In genomic region chr1:5967351-5968160, GRCh38 we compare ENCODE assay signal across 21 cellular contexts. TPM values are rescaled to one million over a fixed set of nuclear protein-coding genes. Genes with fewer than 3 reads are reported as not detected.
DNase-seq lines count a peak whose midpoint lies in the region; ATAC-seq and TF ChIP-seq lines count a peak whose summit lies in the region.
"Had no signal": no experiment of that assay in that cellular context is flagged by ENCODE, and none has a peak within 500 bp of the region (broad histone marks: within the 10 kb centered on the region; RNA-seq: fewer than 3 reads in every experiment).

No MANE protein-coding gene starts in this region.

- TF ChIP-seq CTCF in SK-N-SH (IDR thresholded peaks at IDR 0.05) (no peak), upper lobe of left lung (IDR thresholded peaks at IDR 0.05) (no peak), WERI-Rb-1 (IDR thresholded peaks at IDR 0.05; ENCODE audit: low read depth, low read length) (no peak)

- H3K4me2 ChIP-seq in SK-N-SH (no peak overlapping the region), trophoblast cell (ENCODE audit: low read length) (no peak overlapping the region)
- H3K4me2 ChIP-seq: GM23338, KMS-11 had no signal

- H3K4me3 ChIP-seq in SK-N-SH (ENCODE audit: low read depth in 2 of 2, low read length in 1 of 2) (no peak overlapping the region), trophoblast cell (ENCODE audit: low read depth, low read length) (peak overlapping the region; percentile 7), upper lobe of left lung (no peak overlapping the region), WERI-Rb-1 (ENCODE audit: low read depth, low read length) (no peak overlapping the region)
- H3K4me3 ChIP-seq: cardiac muscle cell, GM23338, SJSA1, stomach had no signal

- H3K9ac ChIP-seq in SK-N-SH = no peak overlapping the region
- no peak overlapping the region for H3K9ac ChIP-seq in trophoblast cell (ENCODE audit: low read length)
- H3K9ac ChIP-seq: KMS-11 had no signal

- H4K20me1 ChIP-seq in SK-N-SH (ENCODE audit: insufficient read depth) = no peaks in the 10 kb centered on the region

- no peak overlapping the region for H3K23ac ChIP-seq in trophoblast cell (ENCODE audit: low read length)

- H3K4me1 ChIP-seq in SK-N-SH (ENCODE audit: control insufficient read depth in 1 of 2, insufficient read depth in 2 of 2, low read depth in 1 of 2, low read length in 1 of 2) (peaks cover 0 to 51% of the 10 kb centered on the region in 2 experiments; a peak in 2 of 4 replicates), trophoblast cell (ENCODE audit: control insufficient read depth in 1 of 2, insufficient read depth in 2 of 2, low read length in 2 of 2) (no peaks in the 10 kb centered on the region), upper lobe of left lung (no peaks in the 10 kb centered on the region)
- H3K4me1 ChIP-seq: SJSA1 had no signal

- H4K8ac ChIP-seq in trophoblast cell (ENCODE audit: low read depth, low read length) = no peak overlapping the region

- H3K9me3 ChIP-seq in SK-N-SH (no peaks in the 10 kb centered on the region), trophoblast cell (ENCODE audit: insufficient read depth, low read depth, low read length) (peaks cover 1% of the 10 kb centered on the region), upper lobe of left lung (no peaks in the 10 kb centered on the region), WERI-Rb-1 (ENCODE audit: severe bottlenecking) (no peaks in the 10 kb centered on the region)
- H3K9me3 ChIP-seq: SJSA1, stomach had no signal

- intact Hi-C loops in left cardiac atrium (cut with DNase I) = no loop called here

- H3K4ac ChIP-seq in trophoblast cell (ENCODE audit: low read depth, low read length) = no peak overlapping the region

- TF ChIP-seq RAD21 in SK-N-SH (IDR thresholded peaks at IDR 0.05; ENCODE audit: low read length) = no peak

- WGBS in SK-N-SH (ENCODE audit: low lambda C conversion rate) = 84% methylated on average over 9 of the region's 23 CpGs
- no CpG with 5 or more reads among the region's 23 CpGs for WGBS in trophoblast cell (ENCODE audit: extremely low coverage, insufficient coverage, insufficient read length)
- WGBS in upper lobe of left lung, 2 donors = 92 to 93% methylated on average over 17 to 23 of the region's 23 CpGs

- H3K18ac ChIP-seq in trophoblast cell (ENCODE audit: low read length) = no peak overlapping the region

- ATAC-seq in SK-N-SH treated with all-trans-retinoic acid at 6 μM for 48 hours (no peak), left cardiac atrium (peak; percentile 79 to 95), upper lobe of left lung (ENCODE audit: low FRiP score in 2 of 2) (peak; percentile 18 to 54)
- ATAC-seq: activated CD4-positive, alpha-beta T cell treated with anti-CD3 and anti-CD28 coated beads for 36 hours; activated T-cell treated with anti-CD3 and anti-CD28 coated beads, Interleukin-2, amount 50 U/mL, for 72 hours; Panc1 had no signal

- no peak overlapping the region for H4K12ac ChIP-seq in trophoblast cell (ENCODE audit: low read depth, low read length)

- H3K14ac ChIP-seq in trophoblast cell (ENCODE audit: low read length) = no peak overlapping the region

- DNase-seq in SK-N-SH (peak; percentile 53), left cardiac atrium (peak; percentile 68), trophoblast cell (no peak), upper lobe of left lung (no peak), HK-2 (ENCODE audit: unreplicated experiment) (no peak), WERI-Rb-1 (no peak)
- DNase-seq in activated CD4-positive, alpha-beta T cell treated with anti-CD3 and anti-CD28 coated beads, Interleukin-2, amount 50 U/mL, for 1 hour = no peak
- DNase-seq: activated CD4-positive, alpha-beta T cell treated with anti-CD3 and anti-CD28 coated beads for 36 hours; activated naive CD4-positive, alpha-beta T cell treated with anti-CD3 and anti-CD28 coated beads, Interleukin-2, amount 10 ng/mL, durations not matched to agents 7 days and 5 days; activated T-cell treated with anti-CD3 and anti-CD28 coated beads, Interleukin-2, amount 50 U/mL, for 72 hours; DMS79; naive B cell; NCI-H1436 treated with DMSO at 0.1 percent for 48 hours; NCI-H510A treated with DMSO at 0.1 percent for 48 hours; stomach had no signal

- H3K27me3 ChIP-seq in SK-N-SH (ENCODE audit: insufficient read depth) (no peaks in the 10 kb centered on the region), trophoblast cell (ENCODE audit: insufficient read depth, low read length) (no peaks in the 10 kb centered on the region), upper lobe of left lung (no peaks in the 10 kb centered on the region), WERI-Rb-1 (ENCODE audit: insufficient read depth, low read depth, severe bottlenecking) (no peaks in the 10 kb centered on the region)
- H3K27me3 ChIP-seq: cardiac muscle cell, SJSA1, stomach had no signal

- no peak for TF ChIP-seq POLR2A in upper lobe of left lung (IDR thresholded peaks at IDR 0.05)

- no peaks in the 10 kb centered on the region for H3F3A ChIP-seq in SK-N-SH (replicated peaks; ENCODE audit: insufficient read depth)

- no peak overlapping the region for H2AK5ac ChIP-seq in trophoblast cell (ENCODE audit: low read length)

- no peak overlapping the region for H2BK12ac ChIP-seq in trophoblast cell (ENCODE audit: low read length)

- H3K27ac ChIP-seq in SK-N-SH (ENCODE audit: low read depth in 2 of 2, low read length in 1 of 2) (peak overlapping the region in 1 of 2 experiments; percentile 74; a peak in 2 of 4 replicates), trophoblast cell (ENCODE audit: low read depth, low read length) (no peak overlapping the region), upper lobe of left lung (peak overlapping the region in 1 of 4 donors; percentile 35), WERI-Rb-1 (no peak overlapping the region)
- H3K27ac ChIP-seq: cardiac muscle cell, KMS-11, SJSA1, stomach had no signal

- H2BK120ac ChIP-seq in trophoblast cell (ENCODE audit: insufficient read depth, low read length, poor library complexity) = no peak overlapping the region

- H3K79me2 ChIP-seq in SK-N-SH (ENCODE audit: insufficient read depth) = no peaks in the 10 kb centered on the region
- no peaks in the 10 kb centered on the region for H3K79me2 ChIP-seq in trophoblast cell (ENCODE audit: control insufficient read depth, insufficient read depth, low read length, poor library complexity)

- POLR2A ChIA-PET in SK-N-SH (lab: Yijun Ruan, JAX) = no interaction called here

- H3K36me3 ChIP-seq in SK-N-SH (replicated peaks in 1 of 2; ENCODE audit: control insufficient read depth in 1 of 2, insufficient read depth in 2 of 2, low read length in 1 of 2) (peaks cover 0 to 3% of the 10 kb centered on the region in 2 experiments), trophoblast cell (ENCODE audit: control insufficient read depth in 1 of 2, insufficient read depth in 2 of 2, low read length in 2 of 2) (no peaks in the 10 kb centered on the region), upper lobe of left lung (peaks cover 4 to 46% (median 22%) of the 10 kb centered on the region in 4 donors), WERI-Rb-1 (peaks cover 25% of the 10 kb centered on the region)

- CTCF ChIA-PET in SK-N-SH (lab: Yijun Ruan, JAX) = interaction anchor here (1.0 to 2.6 kb wide), 9 partner anchors 8 to 1315 kb away, joined by 3 to 14 read pairs (median 4); no protein-coding TSS in a partner anchor

- H3K9me2 ChIP-seq in SK-N-SH = no peaks in the 10 kb centered on the region

- H4K91ac ChIP-seq in trophoblast cell (ENCODE audit: low read depth, low read length) = no peak overlapping the region

- no peaks in the 10 kb centered on the region for H3K79me1 ChIP-seq in trophoblast cell (ENCODE audit: low read length)

- TF ChIP-seq EP300 in SK-N-SH (IDR thresholded peaks at IDR 0.05; ENCODE audit: borderline replicate concordance in 1 of 2, low read depth in 1 of 2, low read length in 1 of 2) (no peak), upper lobe of left lung (IDR thresholded peaks at IDR 0.05) (no peak)

- no peak overlapping the region for H2BK5ac ChIP-seq in trophoblast cell (ENCODE audit: low read depth, low read length, poor library complexity)

- H2AFZ ChIP-seq in SK-N-SH (ENCODE audit: low read depth) (no peak overlapping the region), trophoblast cell (ENCODE audit: insufficient read depth, low read length, poor library complexity) (no peak overlapping the region)
- H2AFZ ChIP-seq: GM23338 had no signal

TF ChIP-seq in SK-N-SH, 30 proteins besides CTCF, POLR2A, EP300 and RAD21:
- no peak for TF ChIP-seq POLR2AphosphoS5 (IDR thresholded peaks at IDR 0.05; ENCODE audit: low read depth, low read length)
- TF ChIP-seq GATA2 (CRISPR knock-in tag; IDR thresholded peaks at IDR 0.05) = peak; percentile 38; the same call in 1 of the 2 replicates

TF ChIP-seq in SK-N-SH treated with all-trans-retinoic acid at 6 μM for 48 hours, 23 proteins besides CTCF, POLR2A, EP300 and RAD21:
- no peak for TF ChIP-seq ARNTL (CRISPR knock-in tag; IDR thresholded peaks at IDR 0.05; ENCODE audit: borderline replicate concordance, low read depth)
- TF ChIP-seq SNAI2 (CRISPR knock-in tag; IDR thresholded peaks at IDR 0.05) = no peak
- TF ChIP-seq ZNF565 (CRISPR knock-in tag; conservative IDR thresholded peaks at IDR 0.05; ENCODE audit: low read depth) = no peak
- no peak for TF ChIP-seq TSHZ2 (CRISPR knock-in tag; IDR thresholded peaks at IDR 0.05)

RNA-seq across cellular contexts. Expression of gene NPHP4, which starts 24.7 kb away (rescaled TPM):
- polyA plus RNA-seq in SK-N-SH (2012; rRNA removed) = 4.6 and 7.0 TPM in 2 replicates
- 1.9 and 3.3 TPM in 2 replicates for polyA plus RNA-seq in SK-N-SH (2012; cell fraction: cytosol; rRNA removed)
- polyA plus RNA-seq in SK-N-SH (2012; cell fraction: nucleus; rRNA removed) = 29.0 and 38.1 TPM in 2 replicates
- total RNA-seq in left cardiac atrium (1 to 10 TPM; 5.1 to 7.3 TPM), upper lobe of left lung (10 to 100 TPM; 13.5 to 45.1 (median 19.9) TPM)
- polyA plus RNA-seq in trophoblast cell (2013) = 2.2 and 2.4 TPM in 2 replicates

Comparison
In these comparisons a context has a peak if more than half of its experiments do, and no peak if none do; other contexts are left out.
1. DNase-seq: peak in SK-N-SH (single experiment) and left cardiac atrium (single experiment); none in trophoblast cell (0 of 2), upper lobe of left lung (0 of 2), HK-2 (single experiment), activated CD4-positive, alpha-beta T cell treated with anti-CD3 and anti-CD28 coated beads, Interleukin-2, amount 50 U/mL, for 1 hour (single experiment) and WERI-Rb-1 (single experiment).